ENCODE assay signal across 12 cellular contexts in genomic region chr6:43683708-43684455, GRCh38. TPM values are rescaled to one million over a fixed set of nuclear protein-coding genes. Genes with fewer than 3 reads are reported as not detected.
DNase-seq lines count a peak whose midpoint lies in the region; ATAC-seq and TF ChIP-seq lines count a peak whose summit lies in the region.
"Had no signal": no experiment of that assay in that cellular context is flagged by ENCODE, and none has a peak within 500 bp of the region (broad histone marks: within the 10 kb centered on the region; RNA-seq: fewer than 3 reads in every experiment).

No MANE protein-coding gene starts in this region.

- H3K36me3 ChIP-seq in left lung = peaks cover 0 to 24% of the 10 kb centered on the region in 2 donors

- peak; percentile 38 for ATAC-seq in GM18520 (IDR thresholded peaks at IDR 0.05; ENCODE audit: unreplicated experiment)
- peak; percentile 48 for ATAC-seq in GM21737 (IDR thresholded peaks at IDR 0.05; ENCODE audit: unreplicated experiment)
- ATAC-seq in left lung = peak; percentile 60
- ATAC-seq in HG03469 (IDR thresholded peaks at IDR 0.05; ENCODE audit: unreplicated experiment) = no peak
- ATAC-seq: activated naive CD4-positive, alpha-beta T cell treated with anti-CD3 and anti-CD28 coated beads, Interleukin-2, amount 50 U/mL, for 72 hours had no signal

- H3K4me3 ChIP-seq in left lung = no peak overlapping the region
- H3K4me3 ChIP-seq: dorsolateral prefrontal cortex had no signal

- peaks cover 13 to 28% of the 10 kb centered on the region in 2 donors for H3K4me1 ChIP-seq in left lung

- H3K27me3 ChIP-seq in left lung = no peaks in the 10 kb centered on the region
- H3K27me3 ChIP-seq: dorsolateral prefrontal cortex had no signal

- H3K27ac ChIP-seq in left lung = no peak overlapping the region

- intact Hi-C loops in left lung (cut with DNase I) = no loop called here

- H3K9me3 ChIP-seq in left lung = no peaks in the 10 kb centered on the region

- TF ChIP-seq CTCF in left lung (IDR thresholded peaks at IDR 0.05) = no peak

- DNase-seq in MV-4-11 (lab: John Stamatoyannopoulos, UW) = peak; percentile 70
- no peak for DNase-seq in left lung
- DNase-seq in cerebellum (ENCODE audit: low spot score) = no peak
- no peak for DNase-seq in SK-N-DZ (ENCODE audit: low spot score)
- no peak for DNase-seq in GM19240 (ENCODE audit: insufficient read length, low spot score)
- DNase-seq: dorsolateral prefrontal cortex, NCI-H1048, NCI-H69 had no signal

RNA-seq across cellular contexts. Expression of gene MRPS18A, which starts 3.7 kb away (rescaled TPM):
- 10 to 100 TPM; 27.0 to 32.5 TPM for total RNA-seq in left lung
- 17.0 TPM for total RNA-seq in cerebellum
- 37.9 and 45.6 TPM in 2 replicates for polyA plus RNA-seq in SK-N-DZ (2014; cell fraction: cytosol; rRNA removed)
- polyA plus RNA-seq in SK-N-DZ (2014; cell fraction: nucleus; rRNA removed) = 20.9 and 27.9 TPM in 2 replicates

RNA-seq across cellular contexts. Expression of gene RSPH9, which starts 39.0 kb away (rescaled TPM):
- 1 to 10 TPM in 1 of 2 donors, under 1 TPM in 1; 0.32 to 1.9 TPM for total RNA-seq in left lung
- 3.4 TPM for total RNA-seq in cerebellum
- polyA plus RNA-seq in SK-N-DZ (2014; cell fraction: cytosol; rRNA removed) = not detected in 2 replicates
- polyA plus RNA-seq in SK-N-DZ (2014; cell fraction: nucleus; rRNA removed) = not detected in 2 replicates

RNA-seq across cellular contexts. Expression of gene MAD2L1BP, which starts 48.2 kb away (rescaled TPM):
- total RNA-seq in left lung (10 to 100 TPM; 19.3 to 24.6 TPM), cerebellum (11.9 TPM)
- polyA plus RNA-seq in SK-N-DZ (2014; cell fraction: cytosol; rRNA removed) = 36.2 and 42.7 TPM in 2 replicates
- 27.0 and 28.3 TPM in 2 replicates for polyA plus RNA-seq in SK-N-DZ (2014; cell fraction: nucleus; rRNA removed)

RNA-seq across cellular contexts. Expression of gene GTPBP2, which starts 54.8 kb away (rescaled TPM):
- 10 to 100 TPM; 58.6 to 73.0 TPM for total RNA-seq in left lung
- total RNA-seq in cerebellum = 37.7 TPM
- polyA plus RNA-seq in SK-N-DZ (2014; cell fraction: cytosol; rRNA removed) = 48.7 and 53.0 TPM in 2 replicates
- 247 and 282 TPM in 2 replicates for polyA plus RNA-seq in SK-N-DZ (2014; cell fraction: nucleus; rRNA removed)
